1 cellular context compared by ENCODE assay signal in the genomic region with DNA sequence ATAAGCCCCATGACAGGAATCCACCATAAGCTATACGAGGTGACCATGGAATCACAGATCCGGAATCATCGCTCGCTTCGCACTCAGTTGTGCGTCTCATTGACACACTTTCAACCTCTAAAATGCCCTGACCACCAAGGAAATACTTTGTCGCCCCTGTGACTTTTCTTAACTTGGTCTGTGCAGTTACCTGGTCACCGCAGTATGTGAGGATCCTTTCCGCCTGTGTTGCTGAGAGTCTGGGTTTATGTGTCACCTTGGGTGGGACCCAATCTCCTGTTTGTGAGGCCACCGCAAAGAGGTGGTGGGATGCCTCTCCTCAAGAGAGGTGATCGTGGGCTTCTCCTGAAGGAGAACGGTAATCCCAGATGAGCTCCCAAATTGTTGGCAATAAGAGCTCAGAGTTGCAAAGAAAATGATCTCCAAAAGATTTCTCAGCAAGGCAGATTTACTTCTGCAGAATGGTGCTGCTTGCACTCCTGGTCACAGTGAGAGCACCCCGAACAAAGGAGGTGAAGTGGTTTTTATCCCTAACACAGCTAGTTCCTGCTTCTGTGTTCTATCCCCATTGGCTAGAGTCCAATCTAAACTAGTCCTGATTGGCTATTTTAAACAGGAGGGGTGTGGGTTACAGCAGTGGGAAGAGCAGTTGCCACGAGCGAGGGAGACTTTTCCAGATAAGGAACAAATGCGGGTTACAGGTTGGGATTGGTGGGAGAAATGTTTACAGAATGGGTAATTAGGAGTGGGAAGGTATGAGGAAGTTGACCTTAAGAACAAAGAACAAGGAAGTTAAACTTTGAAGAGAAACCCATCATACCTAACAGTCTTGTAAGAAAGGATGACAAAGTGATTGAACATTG.
TF ChIP-seq lines count a peak whose summit lies in the region.

No MANE protein-coding gene starts in this region.

TF ChIP-seq in K562, 482 proteins besides CTCF, POLR2A, EP300 and RAD21 (continued from another document and continues in another):
- 0 out of 2 replicates have a peak, but pooled peaks have one; percentile 12 for TF ChIP-seq ZNF395 (CRISPR knock-in tag; IDR thresholded peaks at IDR 0.05)
- no peak for TF ChIP-seq ZNF445 (CRISPR knock-in tag; IDR thresholded peaks at IDR 0.05; ENCODE audit: low read depth)
- no peak for TF ChIP-seq ETV6 (IDR thresholded peaks at IDR 0.05; ENCODE audit: borderline replicate concordance in 1 of 2, low read depth in 2 of 2, low read length in 1 of 2)
- no peak for TF ChIP-seq ETV6 (CRISPR knock-in tag; IDR thresholded peaks at IDR 0.05; ENCODE audit: borderline replicate concordance)
- TF ChIP-seq SREBF1 (IDR thresholded peaks at IDR 0.05; ENCODE audit: borderline replicate concordance, low read depth, low read length): no peak
- no peak for TF ChIP-seq ZNF695 (CRISPR knock-in tag; IDR thresholded peaks at IDR 0.05)
- TF ChIP-seq TCF7 (IDR thresholded peaks at IDR 0.05; ENCODE audit: borderline replicate concordance): no peak
- TF ChIP-seq, protein P1, sequence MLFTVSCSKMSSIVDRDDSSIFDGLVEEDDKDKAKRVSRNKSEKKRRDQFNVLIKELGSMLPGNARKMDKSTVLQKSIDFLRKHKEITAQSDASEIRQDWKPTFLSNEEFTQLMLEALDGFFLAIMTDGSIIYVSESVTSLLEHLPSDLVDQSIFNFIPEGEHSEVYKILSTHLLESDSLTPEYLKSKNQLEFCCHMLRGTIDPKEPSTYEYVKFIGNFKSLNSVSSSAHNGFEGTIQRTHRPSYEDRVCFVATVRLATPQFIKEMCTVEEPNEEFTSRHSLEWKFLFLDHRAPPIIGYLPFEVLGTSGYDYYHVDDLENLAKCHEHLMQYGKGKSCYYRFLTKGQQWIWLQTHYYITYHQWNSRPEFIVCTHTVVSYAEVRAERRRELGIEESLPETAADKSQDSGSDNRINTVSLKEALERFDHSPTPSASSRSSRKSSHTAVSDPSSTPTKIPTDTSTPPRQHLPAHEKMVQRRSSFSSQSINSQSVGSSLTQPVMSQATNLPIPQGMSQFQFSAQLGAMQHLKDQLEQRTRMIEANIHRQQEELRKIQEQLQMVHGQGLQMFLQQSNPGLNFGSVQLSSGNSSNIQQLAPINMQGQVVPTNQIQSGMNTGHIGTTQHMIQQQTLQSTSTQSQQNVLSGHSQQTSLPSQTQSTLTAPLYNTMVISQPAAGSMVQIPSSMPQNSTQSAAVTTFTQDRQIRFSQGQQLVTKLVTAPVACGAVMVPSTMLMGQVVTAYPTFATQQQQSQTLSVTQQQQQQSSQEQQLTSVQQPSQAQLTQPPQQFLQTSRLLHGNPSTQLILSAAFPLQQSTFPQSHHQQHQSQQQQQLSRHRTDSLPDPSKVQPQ (CRISPR knock-in tag; IDR thresholded peaks at IDR 0.05; ENCODE audit: borderline replicate concordance): no peak
- no peak for TF ChIP-seq SRF (CRISPR knock-in tag; IDR thresholded peaks at IDR 0.05)
- no peak for TF ChIP-seq MAFK (IDR thresholded peaks at IDR 0.05; ENCODE audit: low read length)
- TF ChIP-seq ETV5 (CRISPR knock-in tag; IDR thresholded peaks at IDR 0.05; ENCODE audit: low read depth): no peak
- TF ChIP-seq, protein P2, sequence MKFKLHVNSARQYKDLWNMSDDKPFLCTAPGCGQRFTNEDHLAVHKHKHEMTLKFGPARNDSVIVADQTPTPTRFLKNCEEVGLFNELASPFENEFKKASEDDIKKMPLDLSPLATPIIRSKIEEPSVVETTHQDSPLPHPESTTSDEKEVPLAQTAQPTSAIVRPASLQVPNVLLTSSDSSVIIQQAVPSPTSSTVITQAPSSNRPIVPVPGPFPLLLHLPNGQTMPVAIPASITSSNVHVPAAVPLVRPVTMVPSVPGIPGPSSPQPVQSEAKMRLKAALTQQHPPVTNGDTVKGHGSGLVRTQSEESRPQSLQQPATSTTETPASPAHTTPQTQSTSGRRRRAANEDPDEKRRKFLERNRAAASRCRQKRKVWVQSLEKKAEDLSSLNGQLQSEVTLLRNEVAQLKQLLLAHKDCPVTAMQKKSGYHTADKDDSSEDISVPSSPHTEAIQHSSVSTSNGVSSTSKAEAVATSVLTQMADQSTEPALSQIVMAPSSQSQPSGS (CRISPR knock-in tag; IDR thresholded peaks at IDR 0.05): no peak
- no peak for TF ChIP-seq ELF4 (CRISPR knock-in tag; IDR thresholded peaks at IDR 0.05)
- TF ChIP-seq NR1H2 (CRISPR knock-in tag; IDR thresholded peaks at IDR 0.05): no peak
- TF ChIP-seq TAF1 (IDR thresholded peaks at IDR 0.05; ENCODE audit: control insufficient read depth, extremely low read depth, insufficient read depth, low read length, severe bottlenecking): no peak
- no peak for TF ChIP-seq BRCA1 (IDR thresholded peaks at IDR 0.05)
- TF ChIP-seq BRCA1 (CRISPR knock-in tag; IDR thresholded peaks at IDR 0.05): no peak
- no peak for TF ChIP-seq ZNF347 (CRISPR knock-in tag; IDR thresholded peaks at IDR 0.05; ENCODE audit: low read depth)
- TF ChIP-seq ZNF217 (CRISPR knock-in tag; IDR thresholded peaks at IDR 0.05): no peak
- TF ChIP-seq, protein P3, sequence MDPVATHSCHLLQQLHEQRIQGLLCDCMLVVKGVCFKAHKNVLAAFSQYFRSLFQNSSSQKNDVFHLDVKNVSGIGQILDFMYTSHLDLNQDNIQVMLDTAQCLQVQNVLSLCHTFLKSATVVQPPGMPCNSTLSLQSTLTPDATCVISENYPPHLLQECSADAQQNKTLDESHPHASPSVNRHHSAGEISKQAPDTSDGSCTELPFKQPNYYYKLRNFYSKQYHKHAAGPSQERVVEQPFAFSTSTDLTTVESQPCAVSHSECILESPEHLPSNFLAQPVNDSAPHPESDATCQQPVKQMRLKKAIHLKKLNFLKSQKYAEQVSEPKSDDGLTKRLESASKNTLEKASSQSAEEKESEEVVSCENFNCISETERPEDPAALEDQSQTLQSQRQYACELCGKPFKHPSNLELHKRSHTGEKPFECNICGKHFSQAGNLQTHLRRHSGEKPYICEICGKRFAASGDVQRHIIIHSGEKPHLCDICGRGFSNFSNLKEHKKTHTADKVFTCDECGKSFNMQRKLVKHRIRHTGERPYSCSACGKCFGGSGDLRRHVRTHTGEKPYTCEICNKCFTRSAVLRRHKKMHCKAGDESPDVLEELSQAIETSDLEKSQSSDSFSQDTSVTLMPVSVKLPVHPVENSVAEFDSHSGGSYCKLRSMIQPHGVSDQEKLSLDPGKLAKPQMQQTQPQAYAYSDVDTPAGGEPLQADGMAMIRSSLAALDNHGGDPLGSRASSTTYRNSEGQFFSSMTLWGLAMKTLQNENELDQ (CRISPR knock-in tag; IDR thresholded peaks at IDR 0.05; ENCODE audit: borderline replicate concordance): no peak
- no peak for TF ChIP-seq ATF4 (CRISPR knock-in tag; IDR thresholded peaks at IDR 0.05)
- no peak for TF ChIP-seq ASH1L (IDR thresholded peaks at IDR 0.05; ENCODE audit: borderline replicate concordance, low read depth, partially characterized antibody)
- no peak for TF ChIP-seq BCL6 (CRISPR knock-in tag; IDR thresholded peaks at IDR 0.05)
- no peak for TF ChIP-seq EZH2 (IDR thresholded peaks at IDR 0.05; ENCODE audit: borderline replicate concordance, low read depth, low read length)
- TF ChIP-seq ZNF79 (CRISPR knock-in tag; IDR thresholded peaks at IDR 0.05; ENCODE audit: low read depth): no peak
- TF ChIP-seq POLR2AphosphoS5 (IDR thresholded peaks at IDR 0.05; ENCODE audit: control insufficient read depth, insufficient read depth, low read depth, low read length): peak; percentile 75
- TF ChIP-seq GATAD2B (IDR thresholded peaks at IDR 0.05; ENCODE audit: borderline replicate concordance): no peak
- TF ChIP-seq HDAC6 (IDR thresholded peaks at IDR 0.05; ENCODE audit: low read depth, low read length): no peak
- no peak for TF ChIP-seq ZNF431 (CRISPR knock-in tag; IDR thresholded peaks at IDR 0.05)
- TF ChIP-seq, protein P4, sequence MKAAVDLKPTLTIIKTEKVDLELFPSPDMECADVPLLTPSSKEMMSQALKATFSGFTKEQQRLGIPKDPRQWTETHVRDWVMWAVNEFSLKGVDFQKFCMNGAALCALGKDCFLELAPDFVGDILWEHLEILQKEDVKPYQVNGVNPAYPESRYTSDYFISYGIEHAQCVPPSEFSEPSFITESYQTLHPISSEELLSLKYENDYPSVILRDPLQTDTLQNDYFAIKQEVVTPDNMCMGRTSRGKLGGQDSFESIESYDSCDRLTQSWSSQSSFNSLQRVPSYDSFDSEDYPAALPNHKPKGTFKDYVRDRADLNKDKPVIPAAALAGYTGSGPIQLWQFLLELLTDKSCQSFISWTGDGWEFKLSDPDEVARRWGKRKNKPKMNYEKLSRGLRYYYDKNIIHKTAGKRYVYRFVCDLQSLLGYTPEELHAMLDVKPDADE (conservative IDR thresholded peaks at IDR 0.05; ENCODE audit: control insufficient read depth, low read depth, low read length): no peak
- TF ChIP-seq MIER1 (IDR thresholded peaks at IDR 0.05; ENCODE audit: low read depth): no peak
- TF ChIP-seq ZNF589 (CRISPR knock-in tag; IDR thresholded peaks at IDR 0.05; ENCODE audit: low read depth): no peak
- TF ChIP-seq SMARCB1 (IDR thresholded peaks at IDR 0.05; ENCODE audit: insufficient read length, low read depth): no peak
- TF ChIP-seq KAT7 (CRISPR knock-in tag; IDR thresholded peaks at IDR 0.05; ENCODE audit: borderline replicate concordance): no peak
- TF ChIP-seq, protein P5, sequence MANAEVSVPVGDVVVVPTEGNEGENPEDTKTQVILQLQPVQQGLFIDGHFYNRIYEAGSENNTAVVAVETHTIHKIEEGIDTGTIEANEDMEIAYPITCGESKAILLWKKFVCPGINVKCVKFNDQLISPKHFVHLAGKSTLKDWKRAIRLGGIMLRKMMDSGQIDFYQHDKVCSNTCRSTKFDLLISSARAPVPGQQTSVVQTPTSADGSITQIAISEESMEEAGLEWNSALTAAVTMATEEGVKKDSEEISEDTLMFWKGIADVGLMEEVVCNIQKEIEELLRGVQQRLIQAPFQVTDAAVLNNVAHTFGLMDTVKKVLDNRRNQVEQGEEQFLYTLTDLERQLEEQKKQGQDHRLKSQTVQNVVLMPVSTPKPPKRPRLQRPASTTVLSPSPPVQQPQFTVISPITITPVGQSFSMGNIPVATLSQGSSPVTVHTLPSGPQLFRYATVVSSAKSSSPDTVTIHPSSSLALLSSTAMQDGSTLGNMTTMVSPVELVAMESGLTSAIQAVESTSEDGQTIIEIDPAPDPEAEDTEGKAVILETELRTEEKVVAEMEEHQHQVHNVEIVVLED (CRISPR knock-in tag; IDR thresholded peaks at IDR 0.05): no peak
- TF ChIP-seq CBX1 (IDR thresholded peaks at IDR 0.05; ENCODE audit: low read depth): peak; percentile 93
- TF ChIP-seq, protein P6, sequence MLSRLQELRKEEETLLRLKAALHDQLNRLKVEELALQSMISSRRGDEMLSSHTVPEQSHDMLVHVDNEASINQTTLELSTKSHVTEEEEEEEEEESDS (CRISPR knock-in tag; IDR thresholded peaks at IDR 0.05): no peak
- no peak for TF ChIP-seq ZKSCAN8 (CRISPR knock-in tag; IDR thresholded peaks at IDR 0.05)
- no peak for TF ChIP-seq ZNF274 (IDR thresholded peaks at IDR 0.05; ENCODE audit: borderline replicate concordance, low read depth, low read length)
- no peak for TF ChIP-seq FOXP4 (CRISPR knock-in tag; IDR thresholded peaks at IDR 0.05; ENCODE audit: borderline replicate concordance)
- TF ChIP-seq U2AF2 (optimal IDR thresholded peaks at IDR 0.05; ENCODE audit: low read depth, low read length): no peak
- TF ChIP-seq EGR1 (conservative IDR thresholded peaks at IDR 0.05): no peak
- no peak for TF ChIP-seq DMBX1 (CRISPR knock-in tag; IDR thresholded peaks at IDR 0.05; ENCODE audit: borderline replicate concordance)
- TF ChIP-seq PML (IDR thresholded peaks at IDR 0.05; ENCODE audit: low read length): peak; percentile 60; the same call in 1 of the 2 replicates
- no peak for TF ChIP-seq ZNF655 (CRISPR knock-in tag; IDR thresholded peaks at IDR 0.05)
- TF ChIP-seq TAF15 (IDR thresholded peaks at IDR 0.05; ENCODE audit: low read depth, low read length): no peak
- no peak for TF ChIP-seq OTX1 (CRISPR knock-in tag; IDR thresholded peaks at IDR 0.05)
- TF ChIP-seq SMC3 (conservative IDR thresholded peaks at IDR 0.05; ENCODE audit: insufficient read depth, low read depth, low read length): no peak
- TF ChIP-seq FOXK2 (conservative IDR thresholded peaks at IDR 0.05 in 1 of 2, IDR thresholded peaks at IDR 0.05 in 1 of 2; ENCODE audit: low read depth in 2 of 2): no peak
